ENCODE assay signal across 1 cellular context in the genomic region with DNA sequence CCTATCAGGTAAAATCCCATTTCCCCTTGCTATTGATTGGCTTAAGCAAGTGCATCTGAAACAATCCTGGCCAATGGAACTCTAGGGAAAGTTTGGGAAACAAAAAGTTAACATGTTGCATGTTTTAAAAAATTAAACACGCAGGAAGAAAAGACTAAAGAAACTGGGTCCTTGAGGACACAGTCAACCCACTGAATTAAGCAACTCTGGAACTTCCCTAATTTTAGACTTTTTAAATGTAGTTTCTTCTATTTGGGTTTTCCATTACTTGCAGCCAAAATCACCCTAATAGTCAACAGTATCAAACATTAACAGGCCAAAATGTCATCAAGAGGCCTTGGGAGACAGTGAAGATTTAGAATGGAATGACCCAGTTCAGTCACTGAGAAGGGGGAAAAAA.
TF ChIP-seq lines count a peak whose summit lies in the region.

No MANE protein-coding gene starts in this region.

TF ChIP-seq in GM12878, 131 proteins besides CTCF, POLR2A, EP300 and RAD21 (continued from another document):
- TF ChIP-seq, protein P1, sequence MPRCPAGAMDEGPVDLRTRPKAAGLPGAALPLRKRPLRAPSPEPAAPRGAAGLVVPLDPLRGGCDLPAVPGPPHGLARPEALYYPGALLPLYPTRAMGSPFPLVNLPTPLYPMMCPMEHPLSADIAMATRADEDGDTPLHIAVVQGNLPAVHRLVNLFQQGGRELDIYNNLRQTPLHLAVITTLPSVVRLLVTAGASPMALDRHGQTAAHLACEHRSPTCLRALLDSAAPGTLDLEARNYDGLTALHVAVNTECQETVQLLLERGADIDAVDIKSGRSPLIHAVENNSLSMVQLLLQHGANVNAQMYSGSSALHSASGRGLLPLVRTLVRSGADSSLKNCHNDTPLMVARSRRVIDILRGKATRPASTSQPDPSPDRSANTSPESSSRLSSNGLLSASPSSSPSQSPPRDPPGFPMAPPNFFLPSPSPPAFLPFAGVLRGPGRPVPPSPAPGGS (IDR thresholded peaks at IDR 0.05; ENCODE audit: borderline replicate concordance, insufficient read depth, low read depth, low read length, poor library complexity, severe bottlenecking), result no peak
- TF ChIP-seq SPI1 (IDR thresholded peaks at IDR 0.05; ENCODE audit: borderline replicate concordance, insufficient read depth, low read depth, low read length) (no peak), KDM1A (IDR thresholded peaks at IDR 0.05; ENCODE audit: borderline replicate concordance) (no peak), MEF2A (IDR thresholded peaks at IDR 0.05; ENCODE audit: insufficient read depth, low read depth, low read length) (no peak)
